In genomic region chr12:89709994-89710872, GRCh38 we compare ENCODE assay signal across 8 cellular contexts. TPM values are rescaled to one million over a fixed set of nuclear protein-coding genes. Genes with fewer than 3 reads are reported as not detected.
DNase-seq lines count a peak whose midpoint lies in the region; TF ChIP-seq lines count a peak whose summit lies in the region.

No MANE protein-coding gene starts in this region.

- peak; percentile 46 for DNase-seq in activated CD4-positive, alpha-beta T cell treated with anti-CD3 and anti-CD28 coated beads for 48 hours
- DNase-seq in activated CD4-positive, alpha-beta T cell treated with anti-CD3 and anti-CD28 coated beads for 1 hour = no peak
- DNase-seq in HPDE6-E6E7 (ENCODE audit: extremely low spot score) = peak; percentile 23
- DNase-seq in activated CD8-positive, alpha-beta memory T cell treated with anti-CD3 and anti-CD28 coated beads, Interleukin-2, amount 50 U/mL, for 48 hours = peak; percentile 75
- no peak for DNase-seq in fibroblast of the aortic adventitia (ENCODE audit: low read depth)
- peak; percentile 77 for DNase-seq in neural progenitor cell (ENCODE audit: low spot score)
- peak; percentile 75 for DNase-seq in ureter (ENCODE audit: low spot score)
- DNase-seq in NCI-H2029 treated with DMSO at 0.1 percent for 48 hours (lab: John Stamatoyannopoulos, UW) = no peak

- H3K27me3 ChIP-seq in neural progenitor cell = peaks cover 22% of the 10 kb centered on the region

- peaks cover 8% of the 10 kb centered on the region for H3K36me3 Mint-ChIP-seq in neural progenitor cell

- peaks cover 30% of the 10 kb centered on the region for H4K20me1 ChIP-seq in neural progenitor cell (ENCODE audit: low read depth)

- peaks cover 16% of the 10 kb centered on the region for H3K9me3 Mint-ChIP-seq in neural progenitor cell

- H3K4me2 ChIP-seq in neural progenitor cell = peak overlapping the region; percentile 94

- H2AFZ ChIP-seq in neural progenitor cell (replicated peaks) = peak overlapping the region; percentile 77

- no peaks in the 10 kb centered on the region for H3K9me3 ChIP-seq in neural progenitor cell (ENCODE audit: low read depth)

- peak overlapping the region; percentile 91 for H3K4me3 Mint-ChIP-seq in neural progenitor cell

- H3K79me2 ChIP-seq in neural progenitor cell (ENCODE audit: low read depth) = peaks cover 50% of the 10 kb centered on the region

- peak overlapping the region; percentile 84 for H3K9ac ChIP-seq in neural progenitor cell

- H3K4me1 Mint-ChIP-seq in neural progenitor cell = peaks cover 19% of the 10 kb centered on the region

- H3K4me3 ChIP-seq in fibroblast of the aortic adventitia (ENCODE audit: low read depth, low read length) (peak overlapping the region; percentile 87), neural progenitor cell (peak overlapping the region; percentile 98)

- peak overlapping the region; percentile 50 for H3K27ac Mint-ChIP-seq in neural progenitor cell

- peak overlapping the region; percentile 97 for H3K27ac ChIP-seq in neural progenitor cell

- H3F3A ChIP-seq in neural progenitor cell (ENCODE audit: low read depth) = peaks cover 23% of the 10 kb centered on the region

- TF ChIP-seq CTCF in fibroblast of the aortic adventitia (IDR thresholded peaks at IDR 0.05; ENCODE audit: insufficient read depth, low read length) = no peak
- no peak for TF ChIP-seq CTCF in neural progenitor cell (IDR thresholded peaks at IDR 0.05)

- peaks cover 3% of the 10 kb centered on the region for H3K27me3 Mint-ChIP-seq in neural progenitor cell (ENCODE audit: insufficient read depth, low read depth)

- peaks cover 28% of the 10 kb centered on the region for H3K4me1 ChIP-seq in neural progenitor cell

- H3K36me3 ChIP-seq in neural progenitor cell = no peaks in the 10 kb centered on the region

RNA-seq across cellular contexts. Expression of gene ATP2B1, which starts 1.6 kb away (rescaled TPM):
- total RNA-seq in fibroblast of the aortic adventitia (ENCODE audit: low replicate concordance) (56.8 and 158 TPM in 2 replicates), neural progenitor cell (ENCODE audit: low replicate concordance) (97.5 and 177 TPM in 2 replicates), ureter (72.1 TPM)

Comparison
In these comparisons a context has a peak if more than half of its experiments do, and no peak if none do; other contexts are left out.
1. DNase-seq: peak in activated CD4-positive, alpha-beta T cell treated with anti-CD3 and anti-CD28 coated beads for 48 hours (single experiment), HPDE6-E6E7 (single experiment), activated CD8-positive, alpha-beta memory T cell treated with anti-CD3 and anti-CD28 coated beads, Interleukin-2, amount 50 U/mL, for 48 hours (single experiment), neural progenitor cell (single experiment) and ureter (single experiment); none in activated CD4-positive, alpha-beta T cell treated with anti-CD3 and anti-CD28 coated beads for 1 hour (single experiment), fibroblast of the aortic adventitia (single experiment) and NCI-H2029 treated with DMSO at 0.1 percent for 48 hours (single experiment).